8 cellular contexts compared by ENCODE assay signal in genomic region chr5:138632900-138633489, GRCh38. TPM values are rescaled to one million over a fixed set of nuclear protein-coding genes. Genes with fewer than 3 reads are reported as not detected.
DNase-seq lines count a peak whose midpoint lies in the region; ATAC-seq and TF ChIP-seq lines count a peak whose summit lies in the region.

No MANE protein-coding gene starts in this region.

- no peaks in the 10 kb centered on the region for H3K9me2 ChIP-seq in OCI-LY7 (ENCODE audit: insufficient read depth, low read length)

- peak; percentile 67 for TF ChIP-seq CTCF in OCI-LY7 (conservative IDR thresholded peaks at IDR 0.05; ENCODE audit: low read length)
- TF ChIP-seq CTCF in dorsolateral prefrontal cortex (IDR thresholded peaks at IDR 0.05 in 54 of 56, conservative IDR thresholded peaks at IDR 0.05 in 2 of 56; ENCODE audit: low read depth in 1 of 56, partially characterized antibody in 56 of 56), result peak; percentile 40 to 72 (median 61)
- TF ChIP-seq CTCF in lower lobe of right lung (IDR thresholded peaks at IDR 0.05), result peak; percentile 46
- peak; percentile 28 to 70 (median 42) for TF ChIP-seq CTCF in upper lobe of left lung (IDR thresholded peaks at IDR 0.05)

- H3K9me3 ChIP-seq in OCI-LY7 (ENCODE audit: low read length) (no peaks in the 10 kb centered on the region), lower lobe of right lung (no peaks in the 10 kb centered on the region), upper lobe of left lung (no peaks in the 10 kb centered on the region)

- H3K4me3 ChIP-seq in OCI-LY7 (ENCODE audit: low read depth, low read length, poor library complexity, severe bottlenecking) (no peak overlapping the region), dorsolateral prefrontal cortex (peak overlapping the region in 12 of 59 donors; percentile 2 to 35 (median 17)), lower lobe of right lung (no peak overlapping the region), upper lobe of left lung (no peak overlapping the region)

- H3K27ac ChIP-seq in OCI-LY7 (ENCODE audit: low read depth, low read length, poor library complexity, severe bottlenecking) (no peak overlapping the region), dorsolateral prefrontal cortex (peak overlapping the region in 39 of 59 donors; percentile 1 to 67 (median 38)), lower lobe of right lung (no peak overlapping the region), upper lobe of left lung (no peak overlapping the region)

- peak overlapping the region; percentile 18; the same call in 1 of the 2 replicates for H3K4me2 ChIP-seq in OCI-LY7 (ENCODE audit: low read length)

- no peaks in the 10 kb centered on the region for H4K20me1 ChIP-seq in OCI-LY7 (ENCODE audit: insufficient read depth, low read length)

- no peak for TF ChIP-seq POLR2A in upper lobe of left lung (IDR thresholded peaks at IDR 0.05)

- intact Hi-C loops in OCI-LY7 (cut with micrococcal nuclease; ENCODE audit: unreplicated experiment) (no loop called here), dorsolateral prefrontal cortex (cut with DNase I) (loop anchor here (5.0 kb wide), 1 partner anchor 51 kb away; no protein-coding TSS in a partner anchor), lower lobe of right lung (cut with DNase I) (no loop called here)

- DNase-seq in stimulated activated CD4-positive, alpha-beta T cell treated with anti-CD3 and anti-CD28 coated beads, Interleukin-1b, Interleukin-23, amount 100 ng/mL, for 48 hours, result peak; percentile 32
- no peak for DNase-seq in stimulated activated CD4-positive, alpha-beta T cell treated with anti-CD3 and anti-CD28 coated beads, Interleukin-4, amount 100 ng/mL, for 4 hours
- DNase-seq in OCI-LY7 (ENCODE audit: low spot score), result peak; percentile 12
- peak; percentile 29 to 88 (median 74) for DNase-seq in dorsolateral prefrontal cortex
- DNase-seq in lower lobe of right lung, result peak; percentile 73
- DNase-seq in upper lobe of left lung, result peak; percentile 49 to 68

- no peaks in the 10 kb centered on the region for H3K79me2 ChIP-seq in OCI-LY7 (ENCODE audit: insufficient read depth, low read depth, low read length)

- BruUV-seq in OCI-LY7 (replicated peaks; lab: Mats Ljungman, UMichigan), result no TSS peak

- H3K36me3 ChIP-seq in OCI-LY7 (ENCODE audit: insufficient read depth, low read length) (no peaks in the 10 kb centered on the region), lower lobe of right lung (no peaks in the 10 kb centered on the region), upper lobe of left lung (no peaks in the 10 kb centered on the region)

- POLR2A ChIA-PET in OCI-LY7 (lab: Charles Lee), result no interaction called here

- no peaks in the 10 kb centered on the region for H3K4me1 ChIP-seq in OCI-LY7 (ENCODE audit: insufficient read depth, low read length, poor library complexity, severe bottlenecking)
- H3K4me1 ChIP-seq in lower lobe of right lung, result no peaks in the 10 kb centered on the region
- no peaks in the 10 kb centered on the region for H3K4me1 ChIP-seq in upper lobe of left lung

- H3K27me3 ChIP-seq in dorsolateral prefrontal cortex, result no peaks in the 10 kb centered on the region
- no peaks in the 10 kb centered on the region for H3K27me3 ChIP-seq in lower lobe of right lung (ENCODE audit: low read depth)
- no peaks in the 10 kb centered on the region for H3K27me3 ChIP-seq in upper lobe of left lung

- ATAC-seq in lower lobe of right lung, result peak; percentile 69 to 72
- peak; percentile 59 to 83 for ATAC-seq in upper lobe of left lung (ENCODE audit: low FRiP score in 2 of 2)
- ATAC-seq in HG03039 (IDR thresholded peaks at IDR 0.05; ENCODE audit: unreplicated experiment), result no peak
- no peak for ATAC-seq in HG03342 (IDR thresholded peaks at IDR 0.05; ENCODE audit: unreplicated experiment)

- CTCF ChIA-PET in OCI-LY7 (lab: Charles Lee; ENCODE audit: unreplicated experiment), result no interaction called here

- WGBS in upper lobe of left lung, 2 donors, result 53% methylated on average over 17 of the region's 17 CpGs

- no peak overlapping the region for H2AFZ ChIP-seq in OCI-LY7 (ENCODE audit: low read length)

- TF ChIP-seq EP300 in upper lobe of left lung (IDR thresholded peaks at IDR 0.05), result no peak

RNA-seq across cellular contexts. Expression of gene HSPA9, which starts 57.8 kb away (rescaled TPM):
- 290 and 326 TPM in 2 replicates for total RNA-seq in OCI-LY7 (2014; rRNA removed; shearing (Covaris generic))
- total RNA-seq in OCI-LY7 (2022), result 314 and 362 TPM in 2 replicates
- 100 to 1,000 TPM; 167 to 280 (median 215) TPM for total RNA-seq in dorsolateral prefrontal cortex
- 148 TPM for total RNA-seq in lower lobe of right lung
- total RNA-seq in upper lobe of left lung, result 100 to 1,000 TPM in 4 of 6 donors, 10 to 100 TPM in 2; 66.5 to 195 (median 139) TPM

Comparison
In these comparisons a context has a peak if more than half of its experiments do, and no peak if none do; other contexts are left out.
1. DNase-seq: peak in stimulated activated CD4-positive, alpha-beta T cell treated with anti-CD3 and anti-CD28 coated beads, Interleukin-1b, Interleukin-23, amount 100 ng/mL, for 48 hours (single experiment), OCI-LY7 (single experiment), dorsolateral prefrontal cortex (10 of 10), lower lobe of right lung (single experiment) and upper lobe of left lung (2 of 2); none in stimulated activated CD4-positive, alpha-beta T cell treated with anti-CD3 and anti-CD28 coated beads, Interleukin-4, amount 100 ng/mL, for 4 hours (0 of 2).
2. H3K27ac ChIP-seq: peak in dorsolateral prefrontal cortex (39 of 59); none in OCI-LY7 (single experiment), lower lobe of right lung (single experiment) and upper lobe of left lung (0 of 4).
3. ATAC-seq: peak in lower lobe of right lung (2 of 2) and upper lobe of left lung (2 of 2); none in HG03039 (single experiment) and HG03342 (single experiment).
4. intact Hi-C loops: an anchor here in dorsolateral prefrontal cortex (5.0 kb wide); none called in OCI-LY7 and lower lobe of right lung.
5. Peak in every context shown above with its lines, with median percentiles within 50 percentile points of each other: CTCF ChIP-seq.